ENCODE assay signal across 21 cellular contexts in genomic region chr1:76546354-76546933, GRCh38.
"Had no signal": no experiment of that assay in that cellular context is flagged by ENCODE, and none has a peak within 500 bp of the region (broad histone marks: within the 10 kb centered on the region; RNA-seq: fewer than 3 reads in every experiment).

No MANE protein-coding gene starts in this region.

- H3K27me3 ChIP-seq: foreskin keratinocyte, ovary, testis, upper lobe of left lung had no signal

- H3K9me3 Mint-ChIP-seq: activated CD4-positive, alpha-beta T cell treated with anti-CD3 and anti-CD28 coated beads, Interleukin-2, amount 10 ng/mL, durations not matched to agents 7 days and 5 days; activated naive CD4-positive, alpha-beta T cell treated with anti-CD3 and anti-CD28 coated beads, Interleukin-2, amount 10 ng/mL, durations not matched to agents 7 days and 5 days; activated naive CD8-positive, alpha-beta T cell treated with anti-CD3 and anti-CD28 coated beads, Interleukin-2, amount 50 U/mL, for 24 hours; brain; mesothelial cell of epicardium had no signal

- H3K27ac Mint-ChIP-seq: activated CD4-positive, alpha-beta T cell treated with anti-CD3 and anti-CD28 coated beads, Interleukin-2, amount 10 ng/mL, durations not matched to agents 7 days and 5 days; activated naive CD4-positive, alpha-beta T cell treated with anti-CD3 and anti-CD28 coated beads, Interleukin-2, amount 10 ng/mL, durations not matched to agents 7 days and 5 days; activated naive CD8-positive, alpha-beta T cell treated with anti-CD3 and anti-CD28 coated beads, Interleukin-2, amount 50 U/mL, for 24 hours; mesothelial cell of epicardium; stimulated activated effector memory CD8-positive, alpha-beta T cell treated with anti-CD3 and anti-CD28 coated beads, Interleukin-12 subunit alpha, Interleukin-12 subunit beta, amount 100 ng/mL, for 72 hours had no signal

- H3K9me3 ChIP-seq: ovary, testis, upper lobe of left lung had no signal

- H3K27ac ChIP-seq: coronary artery, foreskin keratinocyte, ovary, testis, upper lobe of left lung had no signal

- H3K4me1 ChIP-seq: foreskin keratinocyte, testis, upper lobe of left lung had no signal

- H3K4me3 Mint-ChIP-seq: activated CD4-positive, alpha-beta T cell treated with anti-CD3 and anti-CD28 coated beads, Interleukin-2, amount 10 ng/mL, durations not matched to agents 7 days and 5 days; activated naive CD4-positive, alpha-beta T cell treated with anti-CD3 and anti-CD28 coated beads, Interleukin-2, amount 10 ng/mL, durations not matched to agents 7 days and 5 days; activated naive CD8-positive, alpha-beta T cell treated with anti-CD3 and anti-CD28 coated beads, Interleukin-2, amount 50 U/mL, for 24 hours; brain; mesothelial cell of epicardium; stimulated activated effector memory CD8-positive, alpha-beta T cell treated with anti-CD3 and anti-CD28 coated beads, Interleukin-12 subunit alpha, Interleukin-12 subunit beta, amount 100 ng/mL, for 72 hours had no signal

- H3K36me3 ChIP-seq: ovary, upper lobe of left lung had no signal

- H3K4me1 Mint-ChIP-seq: activated CD4-positive, alpha-beta T cell treated with anti-CD3 and anti-CD28 coated beads, Interleukin-2, amount 10 ng/mL, durations not matched to agents 7 days and 5 days; activated naive CD4-positive, alpha-beta T cell treated with anti-CD3 and anti-CD28 coated beads, Interleukin-2, amount 10 ng/mL, durations not matched to agents 7 days and 5 days; activated naive CD8-positive, alpha-beta T cell treated with anti-CD3 and anti-CD28 coated beads, Interleukin-2, amount 50 U/mL, for 24 hours; stimulated activated effector memory CD8-positive, alpha-beta T cell treated with anti-CD3 and anti-CD28 coated beads, Interleukin-12 subunit alpha, Interleukin-12 subunit beta, amount 100 ng/mL, for 72 hours had no signal

- ATAC-seq: activated naive CD8-positive, alpha-beta T cell treated with anti-CD3 and anti-CD28 coated beads, Interleukin-2, amount 50 U/mL, for 24 hours; foreskin keratinocyte; left lobe of liver; sciatic nerve; stimulated activated effector memory CD8-positive, alpha-beta T cell treated with anti-CD3 and anti-CD28 coated beads, Interleukin-12 subunit alpha, Interleukin-12 subunit beta, amount 100 ng/mL, for 72 hours had no signal

- H3K27me3 Mint-ChIP-seq: activated CD4-positive, alpha-beta T cell treated with anti-CD3 and anti-CD28 coated beads, Interleukin-2, amount 10 ng/mL, durations not matched to agents 7 days and 5 days; activated naive CD4-positive, alpha-beta T cell treated with anti-CD3 and anti-CD28 coated beads, Interleukin-2, amount 10 ng/mL, durations not matched to agents 7 days and 5 days; activated naive CD8-positive, alpha-beta T cell treated with anti-CD3 and anti-CD28 coated beads, Interleukin-2, amount 50 U/mL, for 24 hours; brain had no signal

- H3K4me3 ChIP-seq: coronary artery, lung, ovary, testis, upper lobe of left lung had no signal

- H3K36me3 Mint-ChIP-seq: activated naive CD4-positive, alpha-beta T cell treated with anti-CD3 and anti-CD28 coated beads, Interleukin-2, amount 10 ng/mL, durations not matched to agents 7 days and 5 days; brain; mesothelial cell of epicardium; stimulated activated effector memory CD8-positive, alpha-beta T cell treated with anti-CD3 and anti-CD28 coated beads, Interleukin-12 subunit alpha, Interleukin-12 subunit beta, amount 100 ng/mL, for 72 hours had no signal

- DNase-seq: activated CD4-positive, alpha-beta T cell treated with anti-CD3 and anti-CD28 coated beads, Interleukin-2, amount 10 ng/mL, durations not matched to agents 7 days and 5 days; activated CD8-positive, alpha-beta memory T cell treated with anti-CD3 and anti-CD28 coated beads for 24 hours; activated CD8-positive, alpha-beta memory T cell treated with anti-CD3 and anti-CD28 coated beads, Interleukin-2, amount 50 U/mL, for 48 hours; activated effector memory CD4-positive, alpha-beta T cell treated with Interleukin-2 at 50 U/mL for 16 hours; activated naive CD4-positive, alpha-beta T cell treated with anti-CD3 and anti-CD28 coated beads, Interleukin-2, amount 10 ng/mL, durations not matched to agents 7 days and 5 days; activated naive CD8-positive, alpha-beta T cell treated with anti-CD3 and anti-CD28 coated beads, Interleukin-2, amount 50 U/mL, for 24 hours; activated T-cell treated with anti-CD3 and anti-CD28 coated beads, Interleukin-2, amount 50 U/mL, for 48 hours; central memory CD4-positive, alpha-beta T cell; foreskin keratinocyte; ovary; stimulated activated CD4-positive, alpha-beta T cell treated with anti-CD3 and anti-CD28 coated beads, Interleukin-4, amount 100 ng/mL, for 24 hours; T1000; testis; upper lobe of left lung had no signal
